In the genomic region with DNA sequence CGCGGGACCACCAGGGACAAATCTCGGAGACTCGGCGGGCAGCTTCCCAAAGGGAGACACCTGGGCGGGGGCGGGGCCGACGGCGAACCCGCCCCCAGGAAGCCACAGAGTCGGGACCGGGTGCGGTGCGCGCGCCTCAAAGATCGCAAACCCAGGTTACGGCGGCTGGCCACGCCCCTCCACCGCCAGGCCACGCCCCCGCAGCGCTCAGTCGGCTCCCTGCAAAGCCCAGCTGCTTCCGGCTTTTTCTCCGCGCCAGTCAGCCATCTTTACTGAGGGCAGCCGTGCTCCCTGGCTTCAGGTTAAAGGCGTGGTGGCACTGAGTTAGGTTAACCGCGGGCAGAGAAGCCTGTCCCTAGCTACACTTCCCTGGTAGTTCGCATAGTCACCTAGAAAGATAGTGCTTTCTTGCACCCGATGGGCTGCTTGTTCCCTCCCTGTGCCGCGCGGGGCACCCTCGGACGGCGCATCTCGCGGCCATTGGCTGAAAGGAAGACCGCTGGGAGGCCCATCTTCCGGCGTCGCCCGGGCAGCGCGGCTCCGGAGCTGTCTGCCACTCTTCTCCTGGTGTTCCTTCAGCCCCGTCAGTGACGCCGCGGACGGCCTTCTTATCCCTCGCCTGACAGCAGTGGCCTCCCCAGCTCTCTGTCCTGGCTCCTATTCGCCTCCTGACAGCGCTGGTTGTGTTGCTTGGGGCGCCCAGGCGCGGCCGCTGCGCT, we compare ENCODE assay signal across 8 cellular contexts. TPM values are rescaled to one million over a fixed set of nuclear protein-coding genes. Genes with fewer than 3 reads are reported as not detected.
DNase-seq lines count a peak whose midpoint lies in the region; ATAC-seq, FAIRE-seq and TF ChIP-seq lines count a peak whose summit lies in the region.

A gene with protein sequence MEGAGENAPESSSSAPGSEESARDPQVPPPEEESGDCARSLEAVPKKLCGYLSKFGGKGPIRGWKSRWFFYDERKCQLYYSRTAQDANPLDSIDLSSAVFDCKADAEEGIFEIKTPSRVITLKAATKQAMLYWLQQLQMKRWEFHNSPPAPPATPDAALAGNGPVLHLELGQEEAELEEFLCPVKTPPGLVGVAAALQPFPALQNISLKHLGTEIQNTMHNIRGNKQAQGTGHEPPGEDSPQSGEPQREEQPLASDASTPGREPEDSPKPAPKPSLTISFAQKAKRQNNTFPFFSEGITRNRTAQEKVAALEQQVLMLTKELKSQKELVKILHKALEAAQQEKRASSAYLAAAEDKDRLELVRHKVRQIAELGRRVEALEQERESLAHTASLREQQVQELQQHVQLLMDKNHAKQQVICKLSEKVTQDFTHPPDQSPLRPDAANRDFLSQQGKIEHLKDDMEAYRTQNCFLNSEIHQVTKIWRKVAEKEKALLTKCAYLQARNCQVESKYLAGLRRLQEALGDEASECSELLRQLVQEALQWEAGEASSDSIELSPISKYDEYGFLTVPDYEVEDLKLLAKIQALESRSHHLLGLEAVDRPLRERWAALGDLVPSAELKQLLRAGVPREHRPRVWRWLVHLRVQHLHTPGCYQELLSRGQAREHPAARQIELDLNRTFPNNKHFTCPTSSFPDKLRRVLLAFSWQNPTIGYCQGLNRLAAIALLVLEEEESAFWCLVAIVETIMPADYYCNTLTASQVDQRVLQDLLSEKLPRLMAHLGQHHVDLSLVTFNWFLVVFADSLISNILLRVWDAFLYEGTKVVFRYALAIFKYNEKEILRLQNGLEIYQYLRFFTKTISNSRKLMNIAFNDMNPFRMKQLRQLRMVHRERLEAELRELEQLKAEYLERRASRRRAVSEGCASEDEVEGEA (minus strand): TSS at position 72 of the 719 bp plus-strand sequence. CDS start 108 bp downstream, outside the sequence.

- peak within 1 kb of the TSS; percentile 97 for H3K27ac Mint-ChIP-seq in endodermal cell

- H3K27ac ChIP-seq in HUES48 (ENCODE audit: low read depth, low read length) (peak within 1 kb of the TSS; percentile 96), endodermal cell (ENCODE audit: low read depth, low read length) (peak within 1 kb of the TSS; percentile 80)

- WGBS in endodermal cell (ENCODE audit: insufficient coverage in 1 of 2, insufficient read length in 1 of 2), 2 experiments = 0% methylated on average over 32 to 64 of the region's 64 CpGs

- H3K4me1 Mint-ChIP-seq in endodermal cell = peaks cover 39% of the 10 kb centered on the region

- peak; percentile 92 for DNase-seq in D721Med (ENCODE audit: insufficient read length, low spot score)
- peak; percentile 97 for DNase-seq in NOMO-1 treated with dmso at 0.1 percent for 144 hours (lab: John Stamatoyannopoulos, UW; ENCODE audit: unreplicated experiment)
- DNase-seq in activated CD8-positive, alpha-beta memory T cell treated with anti-CD3 and anti-CD28 coated beads, Interleukin-2, amount 50 U/mL, for 24 hours (ENCODE audit: extremely low read depth) = peak; percentile 88
- peak; percentile 99 for DNase-seq in endodermal cell
- DNase-seq in mesenteric fat pad (ENCODE audit: low spot score) = peak; percentile 99
- peak; percentile 96 for DNase-seq in stimulated activated CD8-positive, alpha-beta memory T cell treated with anti-CD3 and anti-CD28 coated beads, Interleukin-15, amount 100 ng/mL, for 1 hour (ENCODE audit: low read depth)

- peak within 1 kb of the TSS; percentile 94 for H3K4me3 ChIP-seq in HUES48 (ENCODE audit: low read depth, low read length)
- peak within 1 kb of the TSS; percentile 84 for H3K4me3 ChIP-seq in endodermal cell (ENCODE audit: low read length)

- no peaks in the 10 kb centered on the region for H3K27me3 Mint-ChIP-seq in endodermal cell (ENCODE audit: insufficient read depth)

- H3K4me1 ChIP-seq in HUES48 (ENCODE audit: control insufficient read depth, insufficient read depth, low read length) (peaks cover 17% of the 10 kb centered on the region; the same call in 1 of the 2 replicates), endodermal cell (ENCODE audit: control insufficient read depth, insufficient read depth, low read length) (peaks cover 6% of the 10 kb centered on the region)

- no peak for TF ChIP-seq CTCF in D721Med (IDR thresholded peaks at IDR 0.05; ENCODE audit: insufficient read depth, missing control alignments)
- TF ChIP-seq CTCF in endodermal cell (conservative IDR thresholded peaks at IDR 0.05) = peak; percentile 52

- no peaks in the 10 kb centered on the region for H3K9me3 ChIP-seq in HUES48 (ENCODE audit: control insufficient read depth, insufficient read depth, low read length)
- no peaks in the 10 kb centered on the region for H3K9me3 ChIP-seq in endodermal cell (ENCODE audit: control insufficient read depth, low read length)

- H3K27me3 ChIP-seq in HUES48 (ENCODE audit: control insufficient read depth, insufficient read depth, low read length) (no peaks in the 10 kb centered on the region), endodermal cell (ENCODE audit: control insufficient read depth, insufficient read depth, low read length, poor library complexity, severe bottlenecking) (no peaks in the 10 kb centered on the region)

- H3K9ac ChIP-seq in HUES48 (ENCODE audit: low read depth, low read length) (peak within 1 kb of the TSS; percentile 93), endodermal cell (ENCODE audit: extremely low read depth, low read length, poor library complexity, severe bottlenecking) (peak within 1 kb of the TSS; percentile 54)

- H3K36me3 Mint-ChIP-seq in endodermal cell (ENCODE audit: low read depth) = peaks cover 10% of the 10 kb centered on the region

- H3K4me3 Mint-ChIP-seq in endodermal cell = peak within 1 kb of the TSS; percentile 86

- H3K9me3 Mint-ChIP-seq in endodermal cell = no peaks in the 10 kb centered on the region

- no peak for FAIRE-seq in D721Med (lab: Jason Lieb, UNC)

- ATAC-seq in GM21423 (IDR thresholded peaks at IDR 0.05; ENCODE audit: unreplicated experiment) = peak; percentile 86

- H3K36me3 ChIP-seq in HUES48 (ENCODE audit: control insufficient read depth, insufficient read depth, low read length) = no peaks in the 10 kb centered on the region; the same call in 1 of the 2 replicates
- H3K36me3 ChIP-seq in endodermal cell (ENCODE audit: control insufficient read depth, insufficient read depth, low read length) = peaks cover 11% of the 10 kb centered on the region

RNA-seq across cellular contexts. Expression of the gene that starts here (rescaled TPM):
- total RNA-seq in endodermal cell = 10 to 100 TPM in 1 of 2 donors, 1 to 10 TPM in 1; 8.1 to 10.4 TPM
- 2.2 TPM for polyA plus RNA-seq in endodermal cell (2013, experiment 1 of 2)
- 2.4 TPM for polyA plus RNA-seq in endodermal cell (2013, experiment 2 of 2)
- total RNA-seq in mesenteric fat pad = 12.0 TPM

Comparison
In these comparisons a context has a peak if more than half of its experiments do, and no peak if none do; other contexts are left out.
1. Peak in every context shown above with its lines: DNase-seq, ATAC-seq, H3K4me3 ChIP-seq and H3K27ac ChIP-seq.